9 cellular contexts compared by ENCODE assay signal in the genomic region with DNA sequence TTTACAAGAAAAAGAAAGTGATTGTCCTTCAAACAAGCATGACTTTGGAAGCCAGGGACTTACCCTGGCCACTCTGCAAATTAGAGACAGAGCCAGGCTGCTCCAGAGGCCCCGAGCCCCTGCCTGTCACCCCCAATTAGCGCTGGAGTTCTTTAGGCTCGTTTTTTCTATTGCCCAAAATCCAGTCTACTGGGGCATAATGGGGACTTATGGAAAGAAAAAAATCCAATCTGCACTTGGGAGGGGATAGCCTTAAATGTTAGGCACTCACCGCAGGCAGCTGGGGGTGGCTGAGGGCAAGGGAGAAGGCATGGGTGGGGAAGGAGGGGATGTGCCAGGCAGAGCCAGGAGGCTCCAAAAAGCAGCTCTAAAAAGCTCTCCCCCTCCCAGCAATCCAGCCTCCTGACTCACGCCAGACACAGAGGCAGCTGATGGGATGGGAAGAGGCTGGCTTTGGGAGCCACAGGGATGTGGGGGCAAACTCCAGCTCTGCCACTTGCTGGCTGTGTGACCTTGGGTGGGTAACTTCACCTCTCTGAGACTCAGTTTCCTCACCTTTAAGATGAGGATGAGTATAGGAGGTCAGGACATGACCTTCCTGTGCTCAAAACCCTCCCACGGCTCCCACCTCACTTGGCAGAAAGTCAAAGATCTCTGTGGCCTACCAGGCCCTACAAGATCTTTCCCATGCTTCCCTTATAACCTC.
DNase-seq lines count a peak whose midpoint lies in the region; ATAC-seq and TF ChIP-seq lines count a peak whose summit lies in the region.
"Had no signal": no experiment of that assay in that cellular context is flagged by ENCODE, and none has a peak within 500 bp of the region (broad histone marks: within the 10 kb centered on the region; RNA-seq: fewer than 3 reads in every experiment).

No MANE protein-coding gene starts in this region.

- peak; percentile 23 for DNase-seq in T-helper 2 cell treated with Interferon-gamma antibody and Interleukin-4, amounts not matched to agents 5 μg/mL and 100 μg/mL, for 36 hours (ENCODE audit: low spot score)
- DNase-seq in T-helper 2 cell (no peak), left cardiac atrium (no peak), NCI-H2029 treated with DMSO at 0.1 percent for 48 hours (lab: John Stamatoyannopoulos, UW) (no peak), iPS-NIHi7 (ENCODE audit: extremely low spot score) (no peak)
- DNase-seq in activated CD8-positive, alpha-beta T cell treated with anti-CD3 and anti-CD28 coated beads for 36 hours = peak; percentile 68
- no peak for DNase-seq in stimulated activated naive CD8-positive, alpha-beta T cell treated with anti-CD3 and anti-CD28 coated beads, Interleukin-15, amount 100 ng/mL, for 72 hours

- ATAC-seq in activated CD8-positive, alpha-beta T cell treated with anti-CD3 and anti-CD28 coated beads for 36 hours = no peak
- ATAC-seq in left cardiac atrium (peak; percentile 31 to 86), GM19467 (IDR thresholded peaks at IDR 0.05; ENCODE audit: unreplicated experiment) (no peak)
- ATAC-seq in stimulated activated naive CD8-positive, alpha-beta T cell treated with anti-CD3 and anti-CD28 coated beads, Interleukin-15, amount 100 ng/mL, for 72 hours = peak; percentile 1
- ATAC-seq: HCT116 had no signal

- H3K4me1 Mint-ChIP-seq in T-helper 2 cell treated with Interferon-gamma antibody and Interleukin-4, amounts not matched to agents 5 μg/mL and 100 μg/mL, for 36 hours (ENCODE audit: low read depth) = peaks cover 60% of the 10 kb centered on the region
- H3K4me1 Mint-ChIP-seq in activated CD8-positive, alpha-beta T cell treated with anti-CD3 and anti-CD28 coated beads for 36 hours (ENCODE audit: low read depth) = peaks cover 38% of the 10 kb centered on the region
- peaks cover 76% of the 10 kb centered on the region for H3K4me1 Mint-ChIP-seq in stimulated activated naive CD8-positive, alpha-beta T cell treated with anti-CD3 and anti-CD28 coated beads, Interleukin-15, amount 100 ng/mL, for 72 hours

- POLR2A ChIA-PET in activated CD8-positive, alpha-beta T cell treated with anti-CD3 and anti-CD28 coated beads for 36 hours (lab: Charles Lee) = interaction anchor here (0.6 to 2.5 kb wide), 4 partner anchors 8 to 177 kb away, joined by 3 to 8 read pairs (median 3); no protein-coding TSS in a partner anchor

- intact Hi-C loops in activated CD8-positive, alpha-beta T cell treated with anti-CD3 and anti-CD28 coated beads for 36 hours (cut with micrococcal nuclease) = loop anchor here (5.0 kb wide), 1 partner anchor 113 kb away; no protein-coding TSS in a partner anchor
- intact Hi-C loops in left cardiac atrium (cut with DNase I) = no loop called here

- no peak for TF ChIP-seq CTCF in activated CD8-positive, alpha-beta T cell treated with anti-CD3 and anti-CD28 coated beads for 36 hours (IDR thresholded peaks at IDR 0.05)

- CTCF ChIA-PET in activated CD8-positive, alpha-beta T cell treated with anti-CD3 and anti-CD28 coated beads for 36 hours (lab: Charles Lee) = interaction anchor here (0.7 to 1.9 kb wide), 8 partner anchors 8 to 249 kb away, joined by 3 to 9 read pairs (median 4); no protein-coding TSS in a partner anchor

- no peaks in the 10 kb centered on the region for H3K9me3 Mint-ChIP-seq in T-helper 2 cell treated with Interferon-gamma antibody and Interleukin-4, amounts not matched to agents 5 μg/mL and 100 μg/mL, for 36 hours
- no peaks in the 10 kb centered on the region for H3K9me3 Mint-ChIP-seq in activated CD8-positive, alpha-beta T cell treated with anti-CD3 and anti-CD28 coated beads for 36 hours
- H3K9me3 Mint-ChIP-seq in stimulated activated naive CD8-positive, alpha-beta T cell treated with anti-CD3 and anti-CD28 coated beads, Interleukin-15, amount 100 ng/mL, for 72 hours = no peaks in the 10 kb centered on the region

- peak overlapping the region; percentile 89 for H3K27ac Mint-ChIP-seq in T-helper 2 cell treated with Interferon-gamma antibody and Interleukin-4, amounts not matched to agents 5 μg/mL and 100 μg/mL, for 36 hours
- peak overlapping the region; percentile 94 for H3K27ac Mint-ChIP-seq in activated CD8-positive, alpha-beta T cell treated with anti-CD3 and anti-CD28 coated beads for 36 hours
- H3K27ac Mint-ChIP-seq in stimulated activated naive CD8-positive, alpha-beta T cell treated with anti-CD3 and anti-CD28 coated beads, Interleukin-15, amount 100 ng/mL, for 72 hours = peak overlapping the region; percentile 88 to 98

- peak overlapping the region; percentile 78 for H3K4me3 Mint-ChIP-seq in T-helper 2 cell treated with Interferon-gamma antibody and Interleukin-4, amounts not matched to agents 5 μg/mL and 100 μg/mL, for 36 hours
- H3K4me3 Mint-ChIP-seq in activated CD8-positive, alpha-beta T cell treated with anti-CD3 and anti-CD28 coated beads for 36 hours = peak overlapping the region; percentile 60
- peak overlapping the region; percentile 54 to 87 for H3K4me3 Mint-ChIP-seq in stimulated activated naive CD8-positive, alpha-beta T cell treated with anti-CD3 and anti-CD28 coated beads, Interleukin-15, amount 100 ng/mL, for 72 hours

- H3K36me3 Mint-ChIP-seq in T-helper 2 cell treated with Interferon-gamma antibody and Interleukin-4, amounts not matched to agents 5 μg/mL and 100 μg/mL, for 36 hours (ENCODE audit: low read depth) = no peaks in the 10 kb centered on the region
- H3K36me3 Mint-ChIP-seq in activated CD8-positive, alpha-beta T cell treated with anti-CD3 and anti-CD28 coated beads for 36 hours (ENCODE audit: low read depth) = no peaks in the 10 kb centered on the region

- no peaks in the 10 kb centered on the region for H3K27me3 Mint-ChIP-seq in T-helper 2 cell treated with Interferon-gamma antibody and Interleukin-4, amounts not matched to agents 5 μg/mL and 100 μg/mL, for 36 hours (ENCODE audit: low read depth)
- peaks cover 4% of the 10 kb centered on the region for H3K27me3 Mint-ChIP-seq in activated CD8-positive, alpha-beta T cell treated with anti-CD3 and anti-CD28 coated beads for 36 hours
- peaks cover 18% of the 10 kb centered on the region for H3K27me3 Mint-ChIP-seq in stimulated activated naive CD8-positive, alpha-beta T cell treated with anti-CD3 and anti-CD28 coated beads, Interleukin-15, amount 100 ng/mL, for 72 hours

Comparison
In these comparisons a context has a peak if more than half of its experiments do, and no peak if none do; other contexts are left out.
1. DNase-seq: peak in T-helper 2 cell treated with Interferon-gamma antibody and Interleukin-4, amounts not matched to agents 5 μg/mL and 100 μg/mL, for 36 hours (single experiment) and activated CD8-positive, alpha-beta T cell treated with anti-CD3 and anti-CD28 coated beads for 36 hours (single experiment); none in T-helper 2 cell (0 of 5), left cardiac atrium (single experiment), stimulated activated naive CD8-positive, alpha-beta T cell treated with anti-CD3 and anti-CD28 coated beads, Interleukin-15, amount 100 ng/mL, for 72 hours (0 of 2), NCI-H2029 treated with DMSO at 0.1 percent for 48 hours (single experiment) and iPS-NIHi7 (single experiment).
2. ATAC-seq: peak in left cardiac atrium (2 of 2) and stimulated activated naive CD8-positive, alpha-beta T cell treated with anti-CD3 and anti-CD28 coated beads, Interleukin-15, amount 100 ng/mL, for 72 hours (single experiment); none in activated CD8-positive, alpha-beta T cell treated with anti-CD3 and anti-CD28 coated beads for 36 hours (single experiment) and GM19467 (single experiment).
3. Peak in every context shown above with its lines, with median percentiles within 50 percentile points of each other: H3K27ac Mint-ChIP-seq and H3K4me3 Mint-ChIP-seq.